Comparison of ENCODE assay signal across 27 cellular contexts in the genomic region with DNA sequence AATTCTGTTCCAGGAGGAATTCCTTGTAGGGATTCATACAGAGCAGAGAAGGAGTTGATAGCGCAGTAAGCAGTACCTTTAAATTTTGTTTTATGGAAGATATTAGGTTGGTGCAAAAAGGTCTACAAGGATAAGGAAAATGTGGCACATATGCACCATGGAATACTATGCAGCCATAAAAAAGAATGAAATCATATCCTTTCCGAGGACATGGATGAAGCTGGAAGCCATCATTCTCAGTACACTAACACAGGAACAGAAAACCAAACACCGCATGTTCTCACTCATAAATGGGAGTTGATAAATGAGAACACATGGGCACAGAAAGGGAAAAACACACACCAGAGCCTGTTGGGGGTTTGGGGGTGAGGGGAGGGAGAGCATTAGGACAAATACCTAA. TPM values are rescaled to one million over a fixed set of nuclear protein-coding genes. Genes with fewer than 3 reads are reported as not detected.
"Had no signal": no experiment of that assay in that cellular context is flagged by ENCODE, and none has a peak within 500 bp of the region (broad histone marks: within the 10 kb centered on the region; RNA-seq: fewer than 3 reads in every experiment).

No MANE protein-coding gene starts in this region.

- ATAC-seq: activated T-cell treated with anti-CD3 and anti-CD28 coated beads, Interleukin-2, amount 50 U/mL, for 4 hours; body of pancreas had no signal

- H3K9me3 ChIP-seq: body of pancreas, breast epithelium, SJCRH30 had no signal

- H3K27me3 ChIP-seq: body of pancreas, breast epithelium, SJCRH30 had no signal

- H3K27ac Mint-ChIP-seq: activated CD4-positive, alpha-beta memory T cell treated with anti-CD3 and anti-CD28 coated beads for 36 hours; activated CD4-positive, alpha-beta T cell treated with anti-CD3 and anti-CD28 coated beads, Interleukin-2, amount 10 ng/mL, durations not matched to agents 7 days and 5 days; activated naive CD8-positive, alpha-beta T cell treated with anti-CD3 and anti-CD28 coated beads, Interleukin-2, amount 10 ng/mL, durations not matched to agents 7 days and 5 days; activated T-helper 1 cell treated with anti-CD3 and anti-CD28 coated beads, Interleukin-12 subunit alpha, Interleukin-12 subunit beta, Interleukin-2, Interleukin-4 antibody, amounts not matched to agents 30 ng/mL and 10 ng/mL and 1 ng/mL, durations not matched to agents 14 hours and 24 hours and 36 hours; T-helper 1 cell treated with Interleukin-12 subunit alpha and Interleukin-12 subunit beta and Interleukin-4 antibody, amounts not matched to agents 30 μg/mL and 1 μg/mL, for 36 hours; T-helper 2 cell treated with Interferon-gamma antibody and Interleukin-4, amounts not matched to agents 5 μg/mL and 100 μg/mL, for 36 hours had no signal

- H3K4me3 ChIP-seq: body of pancreas, breast epithelium, SJCRH30, SK-N-MC had no signal

- H3K36me3 ChIP-seq: breast epithelium, SJCRH30 had no signal

- H3K4me1 ChIP-seq: body of pancreas, breast epithelium had no signal

- H3K36me3 Mint-ChIP-seq: activated CD4-positive, alpha-beta memory T cell treated with anti-CD3 and anti-CD28 coated beads for 36 hours had no signal

- H3K27me3 Mint-ChIP-seq: activated CD4-positive, alpha-beta memory T cell treated with anti-CD3 and anti-CD28 coated beads for 36 hours; activated CD4-positive, alpha-beta T cell treated with anti-CD3 and anti-CD28 coated beads, Interleukin-2, amount 10 ng/mL, durations not matched to agents 7 days and 5 days; activated naive CD8-positive, alpha-beta T cell treated with anti-CD3 and anti-CD28 coated beads, Interleukin-2, amount 10 ng/mL, durations not matched to agents 7 days and 5 days had no signal

- H3K9me3 Mint-ChIP-seq: activated CD4-positive, alpha-beta memory T cell treated with anti-CD3 and anti-CD28 coated beads for 36 hours; activated T-cell treated with anti-CD3 and anti-CD28 coated beads, Interleukin-2, amount 50 U/mL, for 4 hours had no signal

- DNase-seq: activated CD4-positive, alpha-beta memory T cell treated with anti-CD3 and anti-CD28 coated beads for 36 hours; activated CD4-positive, alpha-beta T cell treated with anti-CD3 and anti-CD28 coated beads, Interleukin-2, amount 10 ng/mL, durations not matched to agents 7 days and 5 days; activated CD8-positive, alpha-beta memory T cell treated with anti-CD3 and anti-CD28 coated beads, Interleukin-2, amount 50 U/mL, for 4 hours; activated effector memory CD4-positive, alpha-beta T cell treated with Interleukin-2 at 50 U/mL for 16 hours; activated naive CD4-positive, alpha-beta T cell treated with anti-CD3 and anti-CD28 coated beads, Interleukin-2, amount 50 U/mL, for 16 hours; activated naive CD8-positive, alpha-beta T cell treated with anti-CD3 and anti-CD28 coated beads, Interleukin-2, amount 10 ng/mL, durations not matched to agents 7 days and 5 days; activated T-cell treated with anti-CD3 and anti-CD28 coated beads for 4 hours; activated T-cell treated with anti-CD3 and anti-CD28 coated beads, Interleukin-2, amount 50 U/mL, for 4 hours; amygdala; body of pancreas; NCI-H1048; NCI-H1105 treated with DMSO at 0.1 percent for 48 hours; NCI-H1436; NCI-H1694; NCI-H1930; NCI-H2081 treated with DMSO at 0.1 percent for 48 hours; NCI-H345; NCI-H524 treated with DMSO at 0.1 percent for 48 hours; SHP77; SJCRH30 had no signal

- H3K4me3 Mint-ChIP-seq: activated CD4-positive, alpha-beta memory T cell treated with anti-CD3 and anti-CD28 coated beads for 36 hours; activated CD4-positive, alpha-beta T cell treated with anti-CD3 and anti-CD28 coated beads, Interleukin-2, amount 10 ng/mL, durations not matched to agents 7 days and 5 days; activated naive CD8-positive, alpha-beta T cell treated with anti-CD3 and anti-CD28 coated beads, Interleukin-2, amount 10 ng/mL, durations not matched to agents 7 days and 5 days; activated T-cell treated with anti-CD3 and anti-CD28 coated beads, Interleukin-2, amount 50 U/mL, for 4 hours; activated T-helper 1 cell treated with anti-CD3 and anti-CD28 coated beads, Interleukin-12 subunit alpha, Interleukin-12 subunit beta, Interleukin-2, Interleukin-4 antibody, amounts not matched to agents 30 ng/mL and 10 ng/mL and 1 ng/mL, durations not matched to agents 14 hours and 24 hours and 36 hours; T-helper 1 cell treated with Interleukin-12 subunit alpha and Interleukin-12 subunit beta and Interleukin-4 antibody, amounts not matched to agents 30 μg/mL and 1 μg/mL, for 36 hours; T-helper 2 cell treated with Interferon-gamma antibody and Interleukin-4, amounts not matched to agents 5 μg/mL and 100 μg/mL, for 36 hours had no signal

- H3K27ac ChIP-seq: body of pancreas, breast epithelium, SJCRH30, SK-N-MC had no signal

RNA-seq across cellular contexts. Expression of gene TXLNB, which starts 37.4 kb away (rescaled TPM):
- total RNA-seq: body of pancreas, MCF 10A, NCI-H460 had no signal
